In the genomic region with DNA sequence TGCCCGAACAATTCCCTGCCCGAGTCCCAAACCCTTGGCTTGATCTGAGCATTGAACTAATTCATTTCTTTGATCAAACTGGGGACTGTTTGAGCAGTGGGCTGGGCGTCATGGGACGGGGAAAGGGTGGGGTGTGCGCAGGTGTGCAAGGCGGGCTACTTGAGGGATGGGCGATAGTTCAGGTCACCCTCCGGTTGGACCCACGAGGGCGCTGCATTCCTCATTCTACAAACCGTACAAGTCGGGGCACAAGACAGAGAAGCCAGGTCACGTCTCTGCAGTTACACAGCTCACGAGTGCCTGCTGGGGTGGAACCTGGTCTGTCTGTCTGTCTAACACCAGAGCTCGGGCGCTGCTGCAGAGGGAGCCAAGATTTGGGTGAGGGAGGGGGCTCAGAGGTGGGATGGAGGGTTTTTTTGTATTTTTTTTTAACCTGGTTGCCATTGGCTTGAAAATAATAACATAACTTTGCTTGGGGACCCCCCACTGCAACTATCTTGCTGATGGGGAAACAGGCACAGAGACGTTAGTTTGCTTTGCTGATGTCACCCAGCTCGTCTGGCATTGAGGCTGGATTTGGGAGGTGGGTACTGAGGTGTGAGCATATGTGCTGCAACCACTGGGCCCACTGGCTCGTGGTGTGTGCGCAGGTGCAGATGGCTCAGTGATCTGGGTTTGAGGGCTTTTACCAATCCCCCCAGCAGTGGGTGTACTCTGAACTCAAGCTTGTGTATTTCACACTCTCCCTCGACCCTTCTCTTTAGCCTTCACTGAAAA, we compare ENCODE assay signal across 27 cellular contexts. TPM values are rescaled to one million over a fixed set of nuclear protein-coding genes. Genes with fewer than 3 reads are reported as not detected.
A peak's percentile ranks its signal among the peaks of the same experiment; 100 is the strongest.
DNase-seq lines count a peak whose midpoint lies in the region; ATAC-seq and TF ChIP-seq lines count a peak whose summit lies in the region.
"Had no signal": no experiment of that assay in that cellular context is flagged by ENCODE, and none has a peak within 500 bp of the region (broad histone marks: within the 10 kb centered on the region; RNA-seq: fewer than 3 reads in every experiment).

No MANE protein-coding gene starts in this region.

- H3F3A ChIP-seq in GM23338 (replicated peaks; ENCODE audit: low read depth) = no peaks in the 10 kb centered on the region
- H3F3A ChIP-seq in smooth muscle cell (ENCODE audit: low read depth) = no peaks in the 10 kb centered on the region

- no peaks in the 10 kb centered on the region; the same call in 1 of the 2 replicates for H4K20me1 ChIP-seq in GM23338 (replicated peaks; ENCODE audit: insufficient read depth)
- no peaks in the 10 kb centered on the region for H4K20me1 ChIP-seq in smooth muscle cell (ENCODE audit: low read depth)

- H2AFZ ChIP-seq in GM23338 (no peak overlapping the region), smooth muscle cell (ENCODE audit: low read depth) (no peak overlapping the region)
- H2AFZ ChIP-seq: PC-9 had no signal

- H3K4me1 Mint-ChIP-seq in GM23338 = no peaks in the 10 kb centered on the region
- no peaks in the 10 kb centered on the region for H3K4me1 Mint-ChIP-seq in stimulated activated effector memory CD8-positive, alpha-beta T cell treated with anti-CD3 and anti-CD28 coated beads, Interleukin-12 subunit alpha, Interleukin-12 subunit beta, amount 100 ng/mL, for 72 hours
- H3K4me1 Mint-ChIP-seq: CD14-positive monocyte; CD8-positive, alpha-beta memory T cell had no signal

- no peak overlapping the region for H3K27ac ChIP-seq in GM23338 (ENCODE audit: low read depth)
- no peak overlapping the region for H3K27ac ChIP-seq in epithelial cell of prostate
- no peak overlapping the region for H3K27ac ChIP-seq in smooth muscle cell (ENCODE audit: low read depth)
- H3K27ac ChIP-seq: HL-60, PC-9, SJCRH30 had no signal

- 94% methylated on average over 21 of the region's 21 CpGs for WGBS in smooth muscle cell (ENCODE audit: low lambda C conversion rate)

- H3K4me1 ChIP-seq in GM23338 (ENCODE audit: insufficient read depth) = no peaks in the 10 kb centered on the region; the same call in 1 of the 2 replicates
- peaks cover 12% of the 10 kb centered on the region for H3K4me1 ChIP-seq in smooth muscle cell (ENCODE audit: low read depth)

- DNase-seq in GM23338 (ENCODE audit: low spot score) (no peak), NCI-H69 (lab: John Stamatoyannopoulos, UW) (peak; percentile 25), epithelial cell of prostate (ENCODE audit: low read depth, low spot score) (peak; percentile 3), smooth muscle cell (lab: John Stamatoyannopoulos, UW; ENCODE audit: unreplicated experiment) (no peak)
- DNase-seq in stimulated activated effector memory CD8-positive, alpha-beta T cell treated with anti-CD3 and anti-CD28 coated beads, Interleukin-12 subunit alpha, Interleukin-12 subunit beta, amount 100 ng/mL, for 72 hours (ENCODE audit: low spot score in 2 of 2) = no peak
- DNase-seq: BE2C; CD8-positive, alpha-beta memory T cell; DMS 273 treated with DMSO at 0.1 percent for 48 hours; DMS79; GF-D8; H9; HFFc6; Kasumi-1; MG63; NCI-H2029 treated with DMSO at 0.1 percent for 48 hours; NCI-H446 treated with DMSO at 0.1 percent for 48 hours; NCI-H526; PC-9; SJCRH30 had no signal

- H3K27me3 ChIP-seq in GM23338 (ENCODE audit: insufficient read depth) = peaks cover 3% of the 10 kb centered on the region
- no peaks in the 10 kb centered on the region for H3K27me3 ChIP-seq in smooth muscle cell (ENCODE audit: low read depth)
- H3K27me3 ChIP-seq: BE2C, MG63, SJCRH30 had no signal

- no peak overlapping the region for H3K27ac Mint-ChIP-seq in GM23338
- no peak overlapping the region for H3K27ac Mint-ChIP-seq in stimulated activated effector memory CD8-positive, alpha-beta T cell treated with anti-CD3 and anti-CD28 coated beads, Interleukin-12 subunit alpha, Interleukin-12 subunit beta, amount 100 ng/mL, for 72 hours
- H3K27ac Mint-ChIP-seq: H9, HFFc6 had no signal

- H3K36me3 ChIP-seq in GM23338 (ENCODE audit: insufficient read depth) = no peaks in the 10 kb centered on the region
- H3K36me3 ChIP-seq in smooth muscle cell (ENCODE audit: low read depth) = no peaks in the 10 kb centered on the region
- H3K36me3 ChIP-seq: MG63 had no signal

- H3K27me3 Mint-ChIP-seq in GM23338 (ENCODE audit: insufficient read depth, low read depth, poor library complexity) = peaks cover under 1% of the 10 kb centered on the region

- ATAC-seq in GM23338 = no peak
- ATAC-seq in stimulated activated effector memory CD8-positive, alpha-beta T cell treated with anti-CD3 and anti-CD28 coated beads, Interleukin-12 subunit alpha, Interleukin-12 subunit beta, amount 100 ng/mL, for 72 hours = peak; percentile 19
- no peak for ATAC-seq in GM19328 (IDR thresholded peaks at IDR 0.05; ENCODE audit: unreplicated experiment)
- no peak for ATAC-seq in HG02885 (IDR thresholded peaks at IDR 0.05; ENCODE audit: poor library complexity, unreplicated experiment)
- ATAC-seq: A549, Right ventricle myocardium inferior, SK-N-SH treated with all-trans-retinoic acid at 6 μM for 48 hours had no signal

- H3K9me2 ChIP-seq in GM23338 (ENCODE audit: insufficient read depth) = no peaks in the 10 kb centered on the region

- H3K79me2 ChIP-seq in GM23338 (replicated peaks; ENCODE audit: insufficient read depth) (no peaks in the 10 kb centered on the region), smooth muscle cell (ENCODE audit: low read depth) (no peaks in the 10 kb centered on the region)

- peaks cover 2% of the 10 kb centered on the region; the same call in 1 of the 3 replicates for H3K9me3 Mint-ChIP-seq in GM23338
- no peaks in the 10 kb centered on the region for H3K9me3 Mint-ChIP-seq in stimulated activated effector memory CD8-positive, alpha-beta T cell treated with anti-CD3 and anti-CD28 coated beads, Interleukin-12 subunit alpha, Interleukin-12 subunit beta, amount 100 ng/mL, for 72 hours
- H3K9me3 Mint-ChIP-seq: CD8-positive, alpha-beta memory T cell; HFFc6 had no signal

- H3K4me3 Mint-ChIP-seq in GM23338 = no peak overlapping the region
- no peak overlapping the region for H3K4me3 Mint-ChIP-seq in stimulated activated effector memory CD8-positive, alpha-beta T cell treated with anti-CD3 and anti-CD28 coated beads, Interleukin-12 subunit alpha, Interleukin-12 subunit beta, amount 100 ng/mL, for 72 hours
- H3K4me3 Mint-ChIP-seq: CD14-positive monocyte; CD8-positive, alpha-beta memory T cell; H9; HFFc6 had no signal

- H3K4me2 ChIP-seq in GM23338 (no peak overlapping the region), smooth muscle cell (no peak overlapping the region)
- H3K4me2 ChIP-seq: PC-9 had no signal

- no peak overlapping the region for H3K9ac ChIP-seq in smooth muscle cell (ENCODE audit: low read depth)

- H3K4me3 ChIP-seq in GM23338 (no peak overlapping the region), smooth muscle cell (no peak overlapping the region)
- H3K4me3 ChIP-seq: A549, MG63, PC-9, SJCRH30 had no signal

- no peaks in the 10 kb centered on the region for H3K9me3 ChIP-seq in smooth muscle cell (replicated peaks; ENCODE audit: low read depth)
- H3K9me3 ChIP-seq: A549, BE2C, MG63, SJCRH30 had no signal

- TF ChIP-seq CTCF in GM23338 (conservative IDR thresholded peaks at IDR 0.05; ENCODE audit: low read depth in 2 of 2) = peak; percentile 10 to 36; a peak in 2 of 4 replicates
- no peak for TF ChIP-seq CTCF in smooth muscle cell (IDR thresholded peaks at IDR 0.05; ENCODE audit: borderline replicate concordance, insufficient read depth, poor library complexity, severe bottlenecking)

- no peaks in the 10 kb centered on the region for H3K36me3 Mint-ChIP-seq in GM23338 (ENCODE audit: low read depth)
- H3K36me3 Mint-ChIP-seq in stimulated activated effector memory CD8-positive, alpha-beta T cell treated with anti-CD3 and anti-CD28 coated beads, Interleukin-12 subunit alpha, Interleukin-12 subunit beta, amount 100 ng/mL, for 72 hours = no peaks in the 10 kb centered on the region
- H3K36me3 Mint-ChIP-seq: CD14-positive monocyte; CD8-positive, alpha-beta memory T cell had no signal

TF ChIP-seq in GM23338, 12 proteins besides CTCF, POLR2A, EP300 and RAD21 (continues in another document):
- TF ChIP-seq ZNF331 (CRISPR knock-in tag; IDR thresholded peaks at IDR 0.05; ENCODE audit: low read depth) (no peak), STAT1 (IDR thresholded peaks at IDR 0.05; ENCODE audit: unreplicated experiment) (no peak), ETS1 (IDR thresholded peaks at IDR 0.05) (no peak)
- TF ChIP-seq, protein P1, sequence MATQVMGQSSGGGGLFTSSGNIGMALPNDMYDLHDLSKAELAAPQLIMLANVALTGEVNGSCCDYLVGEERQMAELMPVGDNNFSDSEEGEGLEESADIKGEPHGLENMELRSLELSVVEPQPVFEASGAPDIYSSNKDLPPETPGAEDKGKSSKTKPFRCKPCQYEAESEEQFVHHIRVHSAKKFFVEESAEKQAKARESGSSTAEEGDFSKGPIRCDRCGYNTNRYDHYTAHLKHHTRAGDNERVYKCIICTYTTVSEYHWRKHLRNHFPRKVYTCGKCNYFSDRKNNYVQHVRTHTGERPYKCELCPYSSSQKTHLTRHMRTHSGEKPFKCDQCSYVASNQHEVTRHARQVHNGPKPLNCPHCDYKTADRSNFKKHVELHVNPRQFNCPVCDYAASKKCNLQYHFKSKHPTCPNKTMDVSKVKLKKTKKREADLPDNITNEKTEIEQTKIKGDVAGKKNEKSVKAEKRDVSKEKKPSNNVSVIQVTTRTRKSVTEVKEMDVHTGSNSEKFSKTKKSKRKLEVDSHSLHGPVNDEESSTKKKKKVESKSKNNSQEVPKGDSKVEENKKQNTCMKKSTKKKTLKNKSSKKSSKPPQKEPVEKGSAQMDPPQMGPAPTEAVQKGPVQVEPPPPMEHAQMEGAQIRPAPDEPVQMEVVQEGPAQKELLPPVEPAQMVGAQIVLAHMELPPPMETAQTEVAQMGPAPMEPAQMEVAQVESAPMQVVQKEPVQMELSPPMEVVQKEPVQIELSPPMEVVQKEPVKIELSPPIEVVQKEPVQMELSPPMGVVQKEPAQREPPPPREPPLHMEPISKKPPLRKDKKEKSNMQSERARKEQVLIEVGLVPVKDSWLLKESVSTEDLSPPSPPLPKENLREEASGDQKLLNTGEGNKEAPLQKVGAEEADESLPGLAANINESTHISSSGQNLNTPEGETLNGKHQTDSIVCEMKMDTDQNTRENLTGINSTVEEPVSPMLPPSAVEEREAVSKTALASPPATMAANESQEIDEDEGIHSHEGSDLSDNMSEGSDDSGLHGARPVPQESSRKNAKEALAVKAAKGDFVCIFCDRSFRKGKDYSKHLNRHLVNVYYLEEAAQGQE (IDR thresholded peaks at IDR 0.05; ENCODE audit: unreplicated experiment) = no peak

RNA-seq across cellular contexts. Expression of gene RTL1, which starts 7.6 kb away (rescaled TPM):
- not detected in 2 replicates for total RNA-seq in GM23338 (2014; rRNA removed; shearing (Covaris generic))
- not detected in 2 replicates for polyA plus RNA-seq in GM23338 (2016; fragmentation: Nextera tagmentation; extraction: Ambion mirVana)
- 11.8 and 13.9 TPM in 2 replicates for total RNA-seq in smooth muscle cell
- 6.7 and 11.1 TPM in 2 replicates for polyA plus RNA-seq in smooth muscle cell
- total RNA-seq: CD8-positive, alpha-beta memory T cell; H9; HFFc6; PC-9; Right ventricle myocardium inferior; RPMI7951 had no signal
- polyA plus RNA-seq: CD14-positive monocyte; CD8-positive, alpha-beta memory T cell had no signal

Comparison
In these comparisons a context has a peak if more than half of its experiments do, and no peak if none do; other contexts are left out.
1. DNase-seq: peak in NCI-H69 (single experiment) and epithelial cell of prostate (single experiment); none in GM23338 (single experiment), stimulated activated effector memory CD8-positive, alpha-beta T cell treated with anti-CD3 and anti-CD28 coated beads, Interleukin-12 subunit alpha, Interleukin-12 subunit beta, amount 100 ng/mL, for 72 hours (0 of 2) and smooth muscle cell (single experiment).
2. RNA of gene RTL1, which starts 7.6 kb away (total RNA-seq): 11.8 to 13.9 TPM in smooth muscle cell; not detected in GM23338; every median in the first group is over 10 times any median in the second.